Comparison of ENCODE assay signal across 22 cellular contexts in genomic region chr14:76256545-76256944, GRCh38.
"Had no signal": no experiment of that assay in that cellular context is flagged by ENCODE, and none has a peak within 500 bp of the region (broad histone marks: within the 10 kb centered on the region; RNA-seq: fewer than 3 reads in every experiment).

No MANE protein-coding gene starts in this region.

- H3K4me3 ChIP-seq: esophagus muscularis mucosa, gastroesophageal sphincter, lung, psoas muscle, right lobe of liver, testis, transverse colon had no signal

- FAIRE-seq: keratinocyte had no signal

- H3K79me2 ChIP-seq: parathyroid adenoma had no signal

- ATAC-seq: effector memory CD8-positive, alpha-beta T cell; psoas muscle; right lobe of liver; stimulated activated naive B cell treated with anti-CD40 and anti-IgM and Interleukin-4, amounts not matched to agents 10 μg/mL and 1 μg/mL and 100 μg/mL, for 72 hours; stimulated activated naive CD8-positive, alpha-beta T cell treated with anti-CD3 and anti-CD28 coated beads, Interleukin-15, amount 100 ng/mL, for 72 hours had no signal

- H2AFZ ChIP-seq: parathyroid adenoma had no signal

- H3K27me3 ChIP-seq: esophagus muscularis mucosa, gastroesophageal sphincter, right lobe of liver, testis, transverse colon had no signal

- H3K4me1 ChIP-seq: esophagus muscularis mucosa, gastroesophageal sphincter, parathyroid adenoma, psoas muscle, testis, transverse colon had no signal

- H3K9ac ChIP-seq: parathyroid adenoma had no signal

- H3K27ac ChIP-seq: epithelial cell of prostate, esophagus muscularis mucosa, gastroesophageal sphincter, parathyroid adenoma, psoas muscle, right lobe of liver, testis, transverse colon had no signal

- H3K9me3 ChIP-seq: esophagus muscularis mucosa, gastroesophageal sphincter, psoas muscle, right lobe of liver, testis, transverse colon had no signal

- H3K36me3 ChIP-seq: esophagus muscularis mucosa, gastroesophageal sphincter, right lobe of liver, transverse colon had no signal

- DNase-seq: effector memory CD8-positive, alpha-beta T cell; glutamatergic neuron; immature natural killer cell; left ventricle myocardium superior; mesenchymal stem cell; midbrain; naive B cell; occipital lobe; psoas muscle; right lobe of liver; stimulated activated CD4-positive, alpha-beta T cell treated with anti-CD3 and anti-CD28 coated beads, Interleukin-2, amount 100 ng/mL, for 24 hours; stimulated activated CD4-positive, alpha-beta T cell treated with anti-CD3 and anti-CD28 coated beads, Interleukin-4, amount 100 ng/mL, for 4 hours; stimulated activated naive B cell treated with anti-CD40 and anti-IgM and Interleukin-4, amounts not matched to agents 10 μg/mL and 1 μg/mL and 100 μg/mL, for 72 hours; stimulated activated naive CD8-positive, alpha-beta T cell treated with anti-CD3 and anti-CD28 coated beads, Interleukin-15, amount 100 ng/mL, for 72 hours; testis; transverse colon had no signal
